Comparison of ENCODE assay signal across 8 cellular contexts in genomic region chr1:234963180-234963903, GRCh38.
DNase-seq lines count a peak whose midpoint lies in the region; ATAC-seq and TF ChIP-seq lines count a peak whose summit lies in the region.

No MANE protein-coding gene starts in this region.

- H3K4me2 ChIP-seq in DND-41 (ENCODE audit: insufficient read depth, low read length): peak overlapping the region; percentile 21; the same call in 1 of the 2 replicates

- ATAC-seq in DND-41 (ENCODE audit: insufficient read depth, low read depth) (peak; percentile 86), GM21825 (IDR thresholded peaks at IDR 0.05; ENCODE audit: unreplicated experiment) (peak; percentile 81)
- ATAC-seq in stimulated activated effector memory CD8-positive, alpha-beta T cell treated with anti-CD3 and anti-CD28 coated beads, Interleukin-12 subunit alpha, Interleukin-12 subunit beta, amount 100 ng/mL, for 72 hours: peak; percentile 96

- no peaks in the 10 kb centered on the region for H3K27me3 Mint-ChIP-seq in activated CD4-positive, alpha-beta T cell treated with anti-CD3 and anti-CD28 coated beads, Interleukin-2, amount 10 ng/mL, durations not matched to agents 24 days and 14 days
- no peaks in the 10 kb centered on the region for H3K27me3 Mint-ChIP-seq in dendritic cell treated with granulocyte-macrophage colony-stimulating factor and Interleukin-4, amounts not matched to agents 40 ng/mL and 50 ng/mL, for 4 days

- H3K79me2 ChIP-seq in DND-41 (ENCODE audit: insufficient read depth, low read length): no peaks in the 10 kb centered on the region

- peak; percentile 82 for DNase-seq in DND-41
- peak; percentile 96 for DNase-seq in M059J (ENCODE audit: low read depth)
- peak; percentile 96 for DNase-seq in activated CD4-positive, alpha-beta T cell treated with anti-CD3 and anti-CD28 coated beads, Interleukin-2, amount 10 ng/mL, durations not matched to agents 24 days and 14 days
- DNase-seq in stimulated activated effector memory CD8-positive, alpha-beta T cell treated with anti-CD3 and anti-CD28 coated beads, Interleukin-12 subunit alpha, Interleukin-12 subunit beta, amount 100 ng/mL, for 72 hours (ENCODE audit: low spot score in 2 of 2): peak; percentile 71 to 93
- no peak for DNase-seq in DMS 273 (lab: John Stamatoyannopoulos, UW; ENCODE audit: unreplicated experiment)

- no peaks in the 10 kb centered on the region for H4K20me1 ChIP-seq in DND-41 (ENCODE audit: insufficient read depth, low read length)

- TF ChIP-seq CTCF in DND-41 (IDR thresholded peaks at IDR 0.05; ENCODE audit: borderline replicate concordance, extremely low read depth, low read length, poor library complexity, severe bottlenecking): no peak

- H3K9ac ChIP-seq in DND-41 (ENCODE audit: low read depth, low read length) (peak overlapping the region; percentile 26), mucosa of stomach (ENCODE audit: low read length) (peak overlapping the region; percentile 49)

- H3K36me3 Mint-ChIP-seq in activated CD4-positive, alpha-beta T cell treated with anti-CD3 and anti-CD28 coated beads, Interleukin-2, amount 10 ng/mL, durations not matched to agents 24 days and 14 days (ENCODE audit: low read depth): peaks cover 7% of the 10 kb centered on the region
- peaks cover 25% of the 10 kb centered on the region for H3K36me3 Mint-ChIP-seq in dendritic cell treated with granulocyte-macrophage colony-stimulating factor and Interleukin-4, amounts not matched to agents 40 ng/mL and 50 ng/mL, for 4 days (ENCODE audit: low read depth)
- H3K36me3 Mint-ChIP-seq in stimulated activated effector memory CD8-positive, alpha-beta T cell treated with anti-CD3 and anti-CD28 coated beads, Interleukin-12 subunit alpha, Interleukin-12 subunit beta, amount 100 ng/mL, for 72 hours: peaks cover 21% of the 10 kb centered on the region

- H3K36me3 ChIP-seq in DND-41 (ENCODE audit: insufficient read depth, low read length): no peaks in the 10 kb centered on the region
- no peaks in the 10 kb centered on the region for H3K36me3 ChIP-seq in mucosa of stomach (ENCODE audit: control insufficient read depth, insufficient read depth, low read length)

- H3K27ac ChIP-seq in DND-41 (ENCODE audit: low read length): peak overlapping the region; percentile 62

- H3K27me3 ChIP-seq in DND-41 (ENCODE audit: insufficient read depth, low read length, poor library complexity) (no peaks in the 10 kb centered on the region), mucosa of stomach (ENCODE audit: control insufficient read depth, insufficient read depth, low read length) (no peaks in the 10 kb centered on the region)

- no peak overlapping the region for H3K4me3 ChIP-seq in DND-41 (ENCODE audit: low read depth in 1 of 2, low read length in 2 of 2)
- H3K4me3 ChIP-seq in mucosa of stomach (ENCODE audit: low read length): peak overlapping the region; percentile 6

- peak overlapping the region; percentile 97 for H3K27ac Mint-ChIP-seq in activated CD4-positive, alpha-beta T cell treated with anti-CD3 and anti-CD28 coated beads, Interleukin-2, amount 10 ng/mL, durations not matched to agents 24 days and 14 days
- peak overlapping the region; percentile 98 for H3K27ac Mint-ChIP-seq in dendritic cell treated with granulocyte-macrophage colony-stimulating factor and Interleukin-4, amounts not matched to agents 40 ng/mL and 50 ng/mL, for 4 days
- peak overlapping the region; percentile 95 for H3K27ac Mint-ChIP-seq in stimulated activated effector memory CD8-positive, alpha-beta T cell treated with anti-CD3 and anti-CD28 coated beads, Interleukin-12 subunit alpha, Interleukin-12 subunit beta, amount 100 ng/mL, for 72 hours

- H3K4me1 Mint-ChIP-seq in activated CD4-positive, alpha-beta T cell treated with anti-CD3 and anti-CD28 coated beads, Interleukin-2, amount 10 ng/mL, durations not matched to agents 24 days and 14 days: peaks cover 69% of the 10 kb centered on the region
- peaks cover 83% of the 10 kb centered on the region for H3K4me1 Mint-ChIP-seq in dendritic cell treated with granulocyte-macrophage colony-stimulating factor and Interleukin-4, amounts not matched to agents 40 ng/mL and 50 ng/mL, for 4 days (ENCODE audit: low read depth)
- peaks cover 66% of the 10 kb centered on the region for H3K4me1 Mint-ChIP-seq in stimulated activated effector memory CD8-positive, alpha-beta T cell treated with anti-CD3 and anti-CD28 coated beads, Interleukin-12 subunit alpha, Interleukin-12 subunit beta, amount 100 ng/mL, for 72 hours

- H3K9me3 Mint-ChIP-seq in activated CD4-positive, alpha-beta T cell treated with anti-CD3 and anti-CD28 coated beads, Interleukin-2, amount 10 ng/mL, durations not matched to agents 24 days and 14 days: no peaks in the 10 kb centered on the region
- no peaks in the 10 kb centered on the region for H3K9me3 Mint-ChIP-seq in dendritic cell treated with granulocyte-macrophage colony-stimulating factor and Interleukin-4, amounts not matched to agents 40 ng/mL and 50 ng/mL, for 4 days
- no peaks in the 10 kb centered on the region for H3K9me3 Mint-ChIP-seq in stimulated activated effector memory CD8-positive, alpha-beta T cell treated with anti-CD3 and anti-CD28 coated beads, Interleukin-12 subunit alpha, Interleukin-12 subunit beta, amount 100 ng/mL, for 72 hours

- intact Hi-C loops in activated CD4-positive, alpha-beta T cell treated with anti-CD3 and anti-CD28 coated beads, Interleukin-2, amount 10 ng/mL, durations not matched to agents 24 days and 14 days (cut with micrococcal nuclease): loop anchor here (1.0 to 2.0 kb wide), 12 partner anchors 8 to 462 kb away; partner anchors contain the start of genes ARID4B, GGPS1 and IRF2BP2
- intact Hi-C loops in dendritic cell treated with granulocyte-macrophage colony-stimulating factor and Interleukin-4, amounts not matched to agents 40 ng/mL and 50 ng/mL, for 4 days (cut with micrococcal nuclease): loop anchor here (2.0 to 5.0 kb wide), 2 partner anchors 13 to 236 kb away; no protein-coding TSS in a partner anchor

- 0 out of 2 replicates have a peak overlapping the region, but pooled peaks have one; percentile 2 for H2AFZ ChIP-seq in DND-41 (ENCODE audit: low read depth, low read length)

- peaks cover 29% of the 10 kb centered on the region for H3K4me1 ChIP-seq in DND-41 (ENCODE audit: insufficient read depth, low read length)
- peaks cover 71% of the 10 kb centered on the region for H3K4me1 ChIP-seq in mucosa of stomach (ENCODE audit: control insufficient read depth, insufficient read depth, low read length)

- H3K4me3 Mint-ChIP-seq in activated CD4-positive, alpha-beta T cell treated with anti-CD3 and anti-CD28 coated beads, Interleukin-2, amount 10 ng/mL, durations not matched to agents 24 days and 14 days: peak overlapping the region; percentile 79
- H3K4me3 Mint-ChIP-seq in dendritic cell treated with granulocyte-macrophage colony-stimulating factor and Interleukin-4, amounts not matched to agents 40 ng/mL and 50 ng/mL, for 4 days: peak overlapping the region; percentile 59
- H3K4me3 Mint-ChIP-seq in stimulated activated effector memory CD8-positive, alpha-beta T cell treated with anti-CD3 and anti-CD28 coated beads, Interleukin-12 subunit alpha, Interleukin-12 subunit beta, amount 100 ng/mL, for 72 hours: peak overlapping the region; percentile 57

- no peaks in the 10 kb centered on the region for H3K9me3 ChIP-seq in DND-41 (ENCODE audit: insufficient read depth, low read length, severe bottlenecking)
- H3K9me3 ChIP-seq in mucosa of stomach (ENCODE audit: control insufficient read depth, low read length): no peaks in the 10 kb centered on the region
